ENCODE assay signal across 1 cellular context in the genomic region with DNA sequence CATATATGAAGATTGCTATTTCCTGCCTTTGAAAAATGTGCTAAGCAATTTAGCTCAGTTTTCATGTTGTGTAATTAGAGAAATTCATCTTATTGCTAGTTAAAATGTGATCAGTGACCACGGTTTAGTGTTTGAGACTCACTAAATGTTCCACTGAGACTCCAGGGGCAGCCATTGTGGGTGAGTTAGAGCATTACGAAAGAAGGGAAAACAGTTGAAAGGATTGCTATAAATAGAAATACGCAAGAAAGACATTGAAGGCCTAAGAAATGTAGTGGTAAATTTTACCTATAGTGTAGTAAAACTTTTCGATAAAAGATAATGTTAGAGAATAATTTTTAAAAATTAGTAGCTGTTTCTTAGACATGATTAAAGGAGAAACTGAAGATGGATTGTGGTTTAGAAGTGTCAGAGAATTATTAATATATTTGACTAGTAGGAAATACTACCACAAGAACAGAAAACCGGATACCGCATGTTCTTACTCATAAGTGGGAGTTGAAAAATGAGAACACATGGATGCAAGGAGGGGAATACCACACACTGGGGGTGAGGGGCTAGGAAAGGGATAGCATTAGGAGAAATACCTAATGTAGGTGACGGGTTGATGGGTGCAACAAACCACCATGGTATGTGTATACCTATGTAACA.
TF ChIP-seq lines count a peak whose summit lies in the region.

No MANE protein-coding gene starts in this region.

TF ChIP-seq in HCT116, 20 proteins besides CTCF, POLR2A, EP300 and RAD21 (continued from another document):
- TF ChIP-seq, protein P1, sequence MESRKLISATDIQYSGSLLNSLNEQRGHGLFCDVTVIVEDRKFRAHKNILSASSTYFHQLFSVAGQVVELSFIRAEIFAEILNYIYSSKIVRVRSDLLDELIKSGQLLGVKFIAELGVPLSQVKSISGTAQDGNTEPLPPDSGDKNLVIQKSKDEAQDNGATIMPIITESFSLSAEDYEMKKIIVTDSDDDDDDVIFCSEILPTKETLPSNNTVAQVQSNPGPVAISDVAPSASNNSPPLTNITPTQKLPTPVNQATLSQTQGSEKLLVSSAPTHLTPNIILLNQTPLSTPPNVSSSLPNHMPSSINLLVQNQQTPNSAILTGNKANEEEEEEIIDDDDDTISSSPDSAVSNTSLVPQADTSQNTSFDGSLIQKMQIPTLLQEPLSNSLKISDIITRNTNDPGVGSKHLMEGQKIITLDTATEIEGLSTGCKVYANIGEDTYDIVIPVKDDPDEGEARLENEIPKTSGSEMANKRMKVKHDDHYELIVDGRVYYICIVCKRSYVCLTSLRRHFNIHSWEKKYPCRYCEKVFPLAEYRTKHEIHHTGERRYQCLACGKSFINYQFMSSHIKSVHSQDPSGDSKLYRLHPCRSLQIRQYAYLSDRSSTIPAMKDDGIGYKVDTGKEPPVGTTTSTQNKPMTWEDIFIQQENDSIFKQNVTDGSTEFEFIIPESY (IDR thresholded peaks at IDR 0.05; ENCODE audit: extremely low read depth, insufficient replicate concordance, low read length), result no peak
- TF ChIP-seq ZNF274 (IDR thresholded peaks at IDR 0.05; ENCODE audit: low read depth, low read length), result no peak
- no peak for TF ChIP-seq CBX3 (IDR thresholded peaks at IDR 0.05; ENCODE audit: low read depth)
- no peak for TF ChIP-seq FOSL1 (IDR thresholded peaks at IDR 0.05; ENCODE audit: low read depth)
